In the genomic region with DNA sequence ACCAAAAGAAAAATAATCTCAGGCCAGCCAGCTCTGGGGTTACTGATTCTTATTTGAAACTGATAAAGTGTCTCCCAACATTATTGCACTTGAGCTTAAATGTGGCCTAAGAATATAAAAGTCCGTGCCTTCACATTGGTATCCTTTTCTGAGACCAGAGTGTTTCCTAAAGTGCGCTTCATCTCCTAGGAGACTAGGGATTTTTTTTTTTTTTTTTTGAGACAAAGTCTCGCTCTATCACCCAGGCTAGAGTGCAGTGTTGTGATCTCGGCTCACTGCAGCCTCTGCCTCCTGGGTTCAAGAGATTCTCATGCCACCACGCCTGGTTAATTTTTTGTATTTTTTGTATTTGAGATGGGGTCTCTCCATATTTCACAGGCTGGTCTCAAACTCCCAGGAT, we compare ENCODE assay signal across 20 cellular contexts. TPM values are rescaled to one million over a fixed set of nuclear protein-coding genes. Genes with fewer than 3 reads are reported as not detected.
DNase-seq lines count a peak whose midpoint lies in the region; ATAC-seq, FAIRE-seq and TF ChIP-seq lines count a peak whose summit lies in the region.
"Had no signal": no experiment of that assay in that cellular context is flagged by ENCODE, and none has a peak within 500 bp of the region (broad histone marks: within the 10 kb centered on the region; RNA-seq: fewer than 3 reads in every experiment).

No MANE protein-coding gene starts in this region.

- H2AFZ ChIP-seq in neural progenitor cell (replicated peaks) = peak overlapping the region; percentile 27
- H2AFZ ChIP-seq: GM23338 had no signal

- H4K20me1 ChIP-seq in neural progenitor cell (ENCODE audit: low read depth) = no peaks in the 10 kb centered on the region

- H3K27ac ChIP-seq in A549 = peak overlapping the region; percentile 47 to 68; a peak in 4 of 6 replicates
- peak overlapping the region; percentile 5; the same call in 1 of the 2 replicates for H3K27ac ChIP-seq in VCaP
- no peak overlapping the region for H3K27ac ChIP-seq in neural progenitor cell
- no peak overlapping the region for H3K27ac ChIP-seq in gastroesophageal sphincter
- H3K27ac ChIP-seq: C4-2B had no signal

- H3K36me3 Mint-ChIP-seq in neural progenitor cell = no peaks in the 10 kb centered on the region
- H3K36me3 Mint-ChIP-seq: CD4-positive, alpha-beta memory T cell had no signal

- no peak for ATAC-seq in A549
- ATAC-seq in gastroesophageal sphincter = no peak
- ATAC-seq in HG03097 (IDR thresholded peaks at IDR 0.05; ENCODE audit: low FRiP score, unreplicated experiment) = no peak
- ATAC-seq: GM23338, HepG2 had no signal

- no peaks in the 10 kb centered on the region for H3F3A ChIP-seq in neural progenitor cell (ENCODE audit: low read depth)

- H3K36me3 ChIP-seq in neural progenitor cell (no peaks in the 10 kb centered on the region), gastroesophageal sphincter (no peaks in the 10 kb centered on the region)
- H3K36me3 ChIP-seq: BE2C had no signal

- H3K4me1 Mint-ChIP-seq in neural progenitor cell = peaks cover 52% of the 10 kb centered on the region

- no peaks in the 10 kb centered on the region for H3K27me3 ChIP-seq in neural progenitor cell
- H3K27me3 ChIP-seq in gastroesophageal sphincter = no peaks in the 10 kb centered on the region

- H3K9me3 Mint-ChIP-seq in neural progenitor cell = peaks cover 2% of the 10 kb centered on the region
- H3K9me3 Mint-ChIP-seq: CD4-positive, alpha-beta memory T cell; GM23338; H9 had no signal

- CTCF ChIA-PET in A549 (lab: Yijun Ruan, JAX) = interaction anchor here (0.6 to 1.2 kb wide), 4 partner anchors 56 to 151 kb away, joined by 3 read pairs; no protein-coding TSS in a partner anchor

- H3K4me1 ChIP-seq in A549 = peaks cover 21% of the 10 kb centered on the region
- peaks cover 6% of the 10 kb centered on the region for H3K4me1 ChIP-seq in neural progenitor cell
- H3K4me1 ChIP-seq in gastroesophageal sphincter = no peaks in the 10 kb centered on the region
- H3K4me1 ChIP-seq: BE2C had no signal

- TF ChIP-seq RAD21 in A549 (conservative IDR thresholded peaks at IDR 0.05 in 1 of 2, IDR thresholded peaks at IDR 0.05 in 1 of 2) = no peak

- peaks cover 6% of the 10 kb centered on the region for H3K27me3 Mint-ChIP-seq in neural progenitor cell (ENCODE audit: insufficient read depth, low read depth)

- no peaks in the 10 kb centered on the region for H3K9me3 ChIP-seq in A549
- H3K9me3 ChIP-seq in neural progenitor cell (ENCODE audit: low read depth) = no peaks in the 10 kb centered on the region
- no peaks in the 10 kb centered on the region for H3K9me3 ChIP-seq in gastroesophageal sphincter
- H3K9me3 ChIP-seq: BE2C had no signal

- H3K4me3 ChIP-seq in A549 (no peak overlapping the region), neural progenitor cell (no peak overlapping the region), gastroesophageal sphincter (no peak overlapping the region)
- H3K4me3 ChIP-seq: GM23338 had no signal

- POLR2A ChIA-PET in A549 (lab: Yijun Ruan, JAX) = no interaction called here

- DNase-seq in A549 (ENCODE audit: low read depth in 1 of 2, low spot score in 1 of 2) (no peak), islet precursor cell (peak; percentile 37), neural progenitor cell (ENCODE audit: low spot score) (no peak)
- no peak for DNase-seq in activated naive CD4-positive, alpha-beta T cell treated with Interleukin-2 at 50 U/mL for 16 hours
- DNase-seq: BE2C; CD4-positive, alpha-beta memory T cell; DMS79 treated with DMSO at 0.1 percent for 48 hours; H9; HFFc6 had no signal

- FAIRE-seq in A549 (lab: Jason Lieb, UNC) = no peak
- FAIRE-seq: G401.6, GM12891, HepG2, HTR-8/SVneo had no signal

- no peak for TF ChIP-seq EP300 in A549 (IDR thresholded peaks at IDR 0.05)
- TF ChIP-seq EP300 in gastroesophageal sphincter (IDR thresholded peaks at IDR 0.05) = no peak

- no peak overlapping the region for H3K4me3 Mint-ChIP-seq in neural progenitor cell
- H3K4me3 Mint-ChIP-seq: CD4-positive, alpha-beta memory T cell; GM23338; H9; HFFc6 had no signal

- H3K4me2 ChIP-seq in A549 (peak overlapping the region; percentile 63), neural progenitor cell (no peak overlapping the region)
- H3K4me2 ChIP-seq: GM23338 had no signal

- H3K27ac Mint-ChIP-seq in neural progenitor cell = peak overlapping the region; percentile 83
- H3K27ac Mint-ChIP-seq: CD4-positive, alpha-beta memory T cell; GM23338; H9; HFFc6 had no signal

- no peaks in the 10 kb centered on the region for H3K79me2 ChIP-seq in neural progenitor cell (ENCODE audit: low read depth)

- H3K9ac ChIP-seq in neural progenitor cell = no peak overlapping the region

- WGBS in A549 (ENCODE audit: missing lambda C conversion rate) = 90% methylated on average over 5 of the region's 5 CpGs
- 67 to 94% methylated on average over 2 to 3 of the region's 5 CpGs for WGBS in gastroesophageal sphincter (ENCODE audit: low coverage in 1 of 2), 2 donors

- TF ChIP-seq CTCF in A549 (IDR thresholded peaks at IDR 0.05) (no peak), VCaP (conservative IDR thresholded peaks at IDR 0.05) (no peak), neural progenitor cell (IDR thresholded peaks at IDR 0.05) (no peak), gastroesophageal sphincter (IDR thresholded peaks at IDR 0.05) (no peak)

- no peak for TF ChIP-seq POLR2A in A549 (IDR thresholded peaks at IDR 0.05; ENCODE audit: low read length)
- TF ChIP-seq POLR2A in gastroesophageal sphincter (IDR thresholded peaks at IDR 0.05) = no peak

TF ChIP-seq in A549, 52 proteins besides CTCF, POLR2A, EP300 and RAD21:
- TF ChIP-seq PHF8 (IDR thresholded peaks at IDR 0.05; ENCODE audit: borderline replicate concordance, low read depth) (no peak), SMC3 (IDR thresholded peaks at IDR 0.05) (no peak), HOXB13 (CRISPR knock-in tag; IDR thresholded peaks at IDR 0.05; ENCODE audit: low read depth) (no peak), FOXS1 (CRISPR knock-in tag; IDR thresholded peaks at IDR 0.05) (no peak), ZC3H11A (IDR thresholded peaks at IDR 0.05) (no peak), USF2 (IDR thresholded peaks at IDR 0.05) (no peak), HES2 (IDR thresholded peaks at IDR 0.05) (no peak), CBX8 (IDR thresholded peaks at IDR 0.05) (no peak), HEYL (CRISPR knock-in tag; IDR thresholded peaks at IDR 0.05) (no peak), FOSL2 (IDR thresholded peaks at IDR 0.05) (no peak), FOSL2 (CRISPR knock-in tag; IDR thresholded peaks at IDR 0.05) (no peak), JUNB (IDR thresholded peaks at IDR 0.05) (no peak), RFX5 (IDR thresholded peaks at IDR 0.05) (no peak), MYC (IDR thresholded peaks at IDR 0.05; ENCODE audit: borderline replicate concordance, low read length) (no peak), RARB (CRISPR knock-in tag; IDR thresholded peaks at IDR 0.05) (no peak), RNF2 (IDR thresholded peaks at IDR 0.05; ENCODE audit: borderline replicate concordance, low read depth) (no peak), NFE2L2 (conservative IDR thresholded peaks at IDR 0.05; ENCODE audit: low read length) (no peak), MAFK (IDR thresholded peaks at IDR 0.05; ENCODE audit: partially characterized antibody) (no peak), ZNF302 (CRISPR knock-in tag; IDR thresholded peaks at IDR 0.05) (no peak), SREBF2 (IDR thresholded peaks at IDR 0.05) (no peak)
- TF ChIP-seq, protein P1, sequence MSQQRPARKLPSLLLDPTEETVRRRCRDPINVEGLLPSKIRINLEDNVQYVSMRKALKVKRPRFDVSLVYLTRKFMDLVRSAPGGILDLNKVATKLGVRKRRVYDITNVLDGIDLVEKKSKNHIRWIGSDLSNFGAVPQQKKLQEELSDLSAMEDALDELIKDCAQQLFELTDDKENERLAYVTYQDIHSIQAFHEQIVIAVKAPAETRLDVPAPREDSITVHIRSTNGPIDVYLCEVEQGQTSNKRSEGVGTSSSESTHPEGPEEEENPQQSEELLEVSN (IDR thresholded peaks at IDR 0.05; ENCODE audit: borderline replicate concordance, low read depth) = no peak

RNA-seq across cellular contexts. Expression of gene KCNIP1, which starts 23.5 kb away (rescaled TPM):
- polyA plus RNA-seq in A549 (2011; rRNA removed) (not detected in 2 replicates), A549 (2017; fragmentation: RNase III; extraction: RNeasy Plus Mini Kit Qiagen cat#74134 plus additional on column Dnase treatment) (0.05 TPM in 1 of 3 replicates, not detected in the others)
- polyA plus RNA-seq in A549 (2012; cell fraction: cytosol; rRNA removed) = not detected in 2 replicates
- not detected in 2 replicates for polyA plus RNA-seq in A549 (2012; cell fraction: nucleus; rRNA removed)
- not detected in 2 replicates for polyA minus RNA-seq in A549 (2011; rRNA and poly(A)+ RNA removed)
- total RNA-seq in neural progenitor cell (ENCODE audit: low replicate concordance) (2.4 and 2.8 TPM in 2 replicates), gastroesophageal sphincter (1 to 10 TPM in 2 of 4 donors, under 1 TPM in 1, not detected in 1; 0.94 to 1.6 (median 1.1) TPM)
- total RNA-seq: A172; CD4-positive, alpha-beta memory T cell; HepG2; HFFc6 had no signal
- polyA plus RNA-seq: AG04450; CD4-positive, alpha-beta memory T cell; HepG2 had no signal

Comparison
In these comparisons a context has a peak if more than half of its experiments do, and no peak if none do; other contexts are left out.
1. H3K27ac ChIP-seq: peak in A549 (2 of 2) and VCaP (single experiment); none in neural progenitor cell (single experiment) and gastroesophageal sphincter (0 of 4).